14 cellular contexts compared by ENCODE assay signal in genomic region chr10:93752761-93753160, GRCh38. TPM values are rescaled to one million over a fixed set of nuclear protein-coding genes. Genes with fewer than 3 reads are reported as not detected.
DNase-seq lines count a peak whose midpoint lies in the region; ATAC-seq, FAIRE-seq and TF ChIP-seq lines count a peak whose summit lies in the region.
"Had no signal": no experiment of that assay in that cellular context is flagged by ENCODE, and none has a peak within 500 bp of the region (broad histone marks: within the 10 kb centered on the region; RNA-seq: fewer than 3 reads in every experiment).

No MANE protein-coding gene starts in this region.

- no peak overlapping the region for H3K14ac ChIP-seq in trophoblast cell (ENCODE audit: low read length)

- H2AK5ac ChIP-seq in trophoblast cell (ENCODE audit: low read length), result peak overlapping the region; percentile 44

- peaks cover 19% of the 10 kb centered on the region for H3K79me1 ChIP-seq in trophoblast cell (ENCODE audit: low read length)

- H3K36me3 ChIP-seq in trophoblast cell (ENCODE audit: control insufficient read depth in 1 of 2, insufficient read depth in 2 of 2, low read length in 2 of 2), result no peaks in the 10 kb centered on the region

- H3K27ac Mint-ChIP-seq in activated naive CD8-positive, alpha-beta T cell treated with anti-CD3 and anti-CD28 coated beads for 36 hours, result no peak overlapping the region
- H3K27ac Mint-ChIP-seq: activated T-cell treated with anti-CD3 and anti-CD28 coated beads, Interleukin-2, amount 50 U/mL, for 24 hours; dendritic cell treated with granulocyte-macrophage colony-stimulating factor and Interleukin-4, amounts not matched to agents 40 ng/mL and 50 ng/mL, for 4 days; T-helper 2 cell treated with Interferon-gamma antibody and Interleukin-4, amounts not matched to agents 5 μg/mL and 100 μg/mL, for 36 hours had no signal

- ATAC-seq in HG03565 (IDR thresholded peaks at IDR 0.05; ENCODE audit: unreplicated experiment), result no peak

- TF ChIP-seq CTCF in dorsolateral prefrontal cortex (IDR thresholded peaks at IDR 0.05 in 54 of 56, conservative IDR thresholded peaks at IDR 0.05 in 2 of 56; ENCODE audit: low read depth in 1 of 56, partially characterized antibody in 56 of 56), result no peak

- H3K36me3 Mint-ChIP-seq in activated naive CD8-positive, alpha-beta T cell treated with anti-CD3 and anti-CD28 coated beads for 36 hours, result no peaks in the 10 kb centered on the region

- H4K91ac ChIP-seq in trophoblast cell (ENCODE audit: low read depth, low read length), result peak overlapping the region; percentile 30

- no peak overlapping the region for H3K4me2 ChIP-seq in trophoblast cell (ENCODE audit: low read length)

- peaks cover 2% of the 10 kb centered on the region for H3K9me3 ChIP-seq in trophoblast cell (ENCODE audit: insufficient read depth, low read depth, low read length)

- H2BK120ac ChIP-seq in trophoblast cell (ENCODE audit: insufficient read depth, low read length, poor library complexity), result no peak overlapping the region

- DNase-seq in NCI-H69 (lab: John Stamatoyannopoulos, UW) (peak; percentile 4), dorsolateral prefrontal cortex (no peak), trophoblast cell (peak; percentile 78 to 96), SHP77 (lab: John Stamatoyannopoulos, UW) (no peak)
- DNase-seq in activated naive CD8-positive, alpha-beta T cell treated with anti-CD3 and anti-CD28 coated beads for 36 hours, result no peak
- DNase-seq: activated T-cell treated with anti-CD3 and anti-CD28 coated beads, Interleukin-2, amount 50 U/mL, for 24 hours; GF-D8; NCI-H524 treated with DMSO at 0.1 percent for 48 hours had no signal

- H4K8ac ChIP-seq in trophoblast cell (ENCODE audit: low read depth, low read length), result no peak overlapping the region

- H2BK5ac ChIP-seq in trophoblast cell (ENCODE audit: low read depth, low read length, poor library complexity), result no peak overlapping the region

- intact Hi-C loops in dorsolateral prefrontal cortex (cut with DNase I), result no loop called here

- no peak overlapping the region for H3K4me3 Mint-ChIP-seq in activated naive CD8-positive, alpha-beta T cell treated with anti-CD3 and anti-CD28 coated beads for 36 hours
- H3K4me3 Mint-ChIP-seq: activated T-cell treated with anti-CD3 and anti-CD28 coated beads, Interleukin-2, amount 50 U/mL, for 24 hours; dendritic cell treated with granulocyte-macrophage colony-stimulating factor and Interleukin-4, amounts not matched to agents 40 ng/mL and 50 ng/mL, for 4 days; T-helper 2 cell treated with Interferon-gamma antibody and Interleukin-4, amounts not matched to agents 5 μg/mL and 100 μg/mL, for 36 hours had no signal

- H3K9ac ChIP-seq in trophoblast cell (ENCODE audit: low read length), result no peak overlapping the region
- H3K9ac ChIP-seq: parathyroid adenoma had no signal

- no peak overlapping the region for H3K18ac ChIP-seq in trophoblast cell (ENCODE audit: low read length)

- peaks cover 35 to 51% of the 10 kb centered on the region in 2 experiments for H3K4me1 ChIP-seq in trophoblast cell (ENCODE audit: control insufficient read depth in 1 of 2, insufficient read depth in 2 of 2, low read length in 2 of 2)

- no peaks in the 10 kb centered on the region for H3K9me3 Mint-ChIP-seq in activated naive CD8-positive, alpha-beta T cell treated with anti-CD3 and anti-CD28 coated beads for 36 hours
- H3K9me3 Mint-ChIP-seq: activated T-cell treated with anti-CD3 and anti-CD28 coated beads, Interleukin-2, amount 50 U/mL, for 24 hours; dendritic cell treated with granulocyte-macrophage colony-stimulating factor and Interleukin-4, amounts not matched to agents 40 ng/mL and 50 ng/mL, for 4 days; T-helper 2 cell treated with Interferon-gamma antibody and Interleukin-4, amounts not matched to agents 5 μg/mL and 100 μg/mL, for 36 hours had no signal

- H4K12ac ChIP-seq in trophoblast cell (ENCODE audit: low read depth, low read length), result no peak overlapping the region

- H3K4ac ChIP-seq in trophoblast cell (ENCODE audit: low read depth, low read length), result no peak overlapping the region

- no peaks in the 10 kb centered on the region for H3K27me3 ChIP-seq in dorsolateral prefrontal cortex
- no peaks in the 10 kb centered on the region for H3K27me3 ChIP-seq in trophoblast cell (ENCODE audit: insufficient read depth, low read length)

- H2AFZ ChIP-seq in trophoblast cell (ENCODE audit: insufficient read depth, low read length, poor library complexity), result no peak overlapping the region
- H2AFZ ChIP-seq: parathyroid adenoma had no signal

- FAIRE-seq in G401.6 (lab: Jason Lieb, UNC), result peak; percentile 17
- FAIRE-seq: keratinocyte had no signal

- H3K27me3 Mint-ChIP-seq in activated naive CD8-positive, alpha-beta T cell treated with anti-CD3 and anti-CD28 coated beads for 36 hours, result peaks cover 28% of the 10 kb centered on the region

- peak overlapping the region in 2 of 59 donors; percentile 45 to 54 for H3K4me3 ChIP-seq in dorsolateral prefrontal cortex
- no peak overlapping the region for H3K4me3 ChIP-seq in trophoblast cell (ENCODE audit: low read depth, low read length)

- H3K27ac ChIP-seq in dorsolateral prefrontal cortex, result peak overlapping the region in 35 of 59 donors; percentile 2 to 96 (median 43)
- H3K27ac ChIP-seq in trophoblast cell (ENCODE audit: low read depth, low read length), result no peak overlapping the region
- H3K27ac ChIP-seq: parathyroid adenoma had no signal

- peak overlapping the region; percentile 72 for H2BK12ac ChIP-seq in trophoblast cell (ENCODE audit: low read length)

- H3K4me1 Mint-ChIP-seq in activated naive CD8-positive, alpha-beta T cell treated with anti-CD3 and anti-CD28 coated beads for 36 hours, result peaks cover 10% of the 10 kb centered on the region

- H3K79me2 ChIP-seq in trophoblast cell (ENCODE audit: control insufficient read depth, insufficient read depth, low read length, poor library complexity), result no peaks in the 10 kb centered on the region
- H3K79me2 ChIP-seq: parathyroid adenoma had no signal

- H3K23ac ChIP-seq in trophoblast cell (ENCODE audit: low read length), result no peak overlapping the region

RNA-seq across cellular contexts. Expression of gene LGI1, which starts 5.0 kb away (rescaled TPM):
- total RNA-seq in dorsolateral prefrontal cortex, result 100 to 1,000 TPM in 21 of 120 experiments, 10 to 100 TPM in 99; 38.7 to 130 (median 85.4) TPM
- polyA plus RNA-seq in trophoblast cell (2013), result 14.4 and 14.6 TPM in 2 replicates
- total RNA-seq in activated naive CD8-positive, alpha-beta T cell treated with anti-CD3 and anti-CD28 coated beads for 36 hours, result not detected
- polyA plus RNA-seq: keratinocyte had no signal

RNA-seq across cellular contexts. Expression of gene FRA10AC1, which starts 50.4 kb away (rescaled TPM):
- total RNA-seq in dorsolateral prefrontal cortex, result 10 to 100 TPM; 12.5 to 64.1 (median 31.2) TPM
- 25.0 and 29.0 TPM in 2 replicates for polyA plus RNA-seq in trophoblast cell (2013)
- 10 to 100 TPM; 13.9 to 15.9 TPM for total RNA-seq in activated naive CD8-positive, alpha-beta T cell treated with anti-CD3 and anti-CD28 coated beads for 36 hours

Comparison
In these comparisons a context has a peak if more than half of its experiments do, and no peak if none do; other contexts are left out.
1. DNase-seq: peak in NCI-H69 (single experiment) and trophoblast cell (2 of 2); none in dorsolateral prefrontal cortex (0 of 10), SHP77 (0 of 2) and activated naive CD8-positive, alpha-beta T cell treated with anti-CD3 and anti-CD28 coated beads for 36 hours (single experiment).
2. RNA of gene LGI1, which starts 5.0 kb away (total RNA-seq): 38.7 to 130 TPM in dorsolateral prefrontal cortex; not detected in activated naive CD8-positive, alpha-beta T cell treated with anti-CD3 and anti-CD28 coated beads for 36 hours; every median in the first group is over 10 times any median in the second.